In the genomic region with DNA sequence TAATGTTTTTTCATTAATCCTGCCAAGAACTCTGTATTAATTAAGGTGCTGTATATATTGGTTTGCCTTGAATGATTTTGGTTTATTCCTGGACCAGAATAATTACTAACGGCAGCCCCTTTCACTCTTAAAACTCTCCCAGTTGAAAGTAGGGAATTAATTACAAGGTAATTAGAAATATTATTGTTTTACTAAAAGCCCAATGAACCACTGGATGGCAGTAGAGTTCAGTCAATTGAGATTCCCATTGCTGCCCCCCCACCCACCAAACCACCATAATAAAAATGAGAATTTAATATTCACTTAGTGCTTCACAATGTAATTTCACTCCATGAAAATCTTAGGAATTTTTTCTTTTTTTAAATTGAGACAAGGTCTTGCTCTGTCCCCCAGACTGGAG, we compare ENCODE assay signal across 8 cellular contexts. TPM values are rescaled to one million over a fixed set of nuclear protein-coding genes. Genes with fewer than 3 reads are reported as not detected.
DNase-seq lines count a peak whose midpoint lies in the region; ATAC-seq, FAIRE-seq and TF ChIP-seq lines count a peak whose summit lies in the region.

No MANE protein-coding gene starts in this region.

- DNase-seq in AG09309 (ENCODE audit: low read depth), result no peak
- DNase-seq in T-cell, result peak in 24 of 34 experiments; percentile 4 to 47 (median 24)
- DNase-seq in fibroblast of gingiva (ENCODE audit: low read depth), result peak; percentile 30
- no peak for DNase-seq in progenitor cell of endocrine pancreas (ENCODE audit: low spot score, unreplicated experiment)
- no peak for DNase-seq in RCC 7860 (ENCODE audit: low spot score)

- H3K36me3 Mint-ChIP-seq in T-cell (peaks cover 53% of the 10 kb centered on the region), progenitor cell of endocrine pancreas (ENCODE audit: insufficient read depth) (peaks cover 53% of the 10 kb centered on the region)

- TF ChIP-seq CTCF in AG09309 (IDR thresholded peaks at IDR 0.05; ENCODE audit: control insufficient read depth, insufficient read depth, low read depth, low read length, missing control alignments) (peak; percentile 50), GM12874 (IDR thresholded peaks at IDR 0.05; ENCODE audit: insufficient read depth, low read depth, low read length) (peak; percentile 24; the same call in 1 of the 2 replicates), progenitor cell of endocrine pancreas (IDR thresholded peaks at IDR 0.05; ENCODE audit: unreplicated experiment) (peak; percentile 66)

- H3K4me3 Mint-ChIP-seq in T-cell (no peak overlapping the region), progenitor cell of endocrine pancreas (ENCODE audit: low read depth) (no peak overlapping the region)

- no peak overlapping the region for H3K27ac Mint-ChIP-seq in T-cell
- H3K27ac Mint-ChIP-seq in progenitor cell of endocrine pancreas, result no peak overlapping the region

- H3K27me3 Mint-ChIP-seq in T-cell (no peaks in the 10 kb centered on the region), progenitor cell of endocrine pancreas (no peaks in the 10 kb centered on the region)

- POLR2A ChIA-PET in T-cell (lab: Charles Lee), result no interaction called here

- no peak for FAIRE-seq in RCC 7860 (lab: Jason Lieb, UNC)

- ATAC-seq in T-cell (replicated peaks in 1 of 4), result peak in 1 of 4 experiments; percentile 44
- ATAC-seq in HG02870 (IDR thresholded peaks at IDR 0.05; ENCODE audit: unreplicated experiment), result no peak
- no peak for ATAC-seq in HG03521 (IDR thresholded peaks at IDR 0.05; ENCODE audit: unreplicated experiment)

- CTCF ChIA-PET in T-cell (lab: Charles Lee), result interaction anchor here (0.6 to 2.0 kb wide), 6 partner anchors 11 to 1355 kb away, joined by 3 to 7 read pairs (median 3); no protein-coding TSS in a partner anchor

- H3K9me3 Mint-ChIP-seq in T-cell (no peaks in the 10 kb centered on the region), progenitor cell of endocrine pancreas (ENCODE audit: low read depth) (peaks cover 6% of the 10 kb centered on the region)

- H3K4me1 Mint-ChIP-seq in T-cell, result no peaks in the 10 kb centered on the region
- no peaks in the 10 kb centered on the region for H3K4me1 Mint-ChIP-seq in progenitor cell of endocrine pancreas (ENCODE audit: low read depth)

- H3K4me3 ChIP-seq in AG09309 (ENCODE audit: control insufficient read depth, low read depth, low read length), result no peak overlapping the region

RNA-seq across cellular contexts. Expression of a gene that starts 13.7 kb away (rescaled TPM):
- 1 to 10 TPM; 4.3 to 7.6 (median 4.8) TPM for total RNA-seq in T-cell
- total RNA-seq in progenitor cell of endocrine pancreas, result 11.0 and 12.1 TPM in 2 replicates

RNA-seq across cellular contexts. Expression of a gene that starts 55.9 kb away (rescaled TPM):
- 100 to 1,000 TPM; 133 to 221 (median 146) TPM for total RNA-seq in T-cell
- 87.7 and 89.7 TPM in 2 replicates for total RNA-seq in progenitor cell of endocrine pancreas

RNA-seq across cellular contexts. Expression of a gene that starts 57.6 kb away (rescaled TPM):
- total RNA-seq in T-cell (1 to 10 TPM; 3.0 to 8.8 (median 7.8) TPM), progenitor cell of endocrine pancreas (11.1 and 12.5 TPM in 2 replicates)

Comparison
In these comparisons a context has a peak if more than half of its experiments do, and no peak if none do; other contexts are left out.
1. DNase-seq: peak in T-cell (24 of 34) and fibroblast of gingiva (single experiment); none in AG09309 (single experiment), progenitor cell of endocrine pancreas (single experiment) and RCC 7860 (single experiment).
2. Peak in every context shown above with its lines, with median percentiles within 50 percentile points of each other: CTCF ChIP-seq.